Comparison of ENCODE assay signal across 14 cellular contexts in genomic region chr22:50713008-50713385, GRCh38. TPM values are rescaled to one million over a fixed set of nuclear protein-coding genes. Genes with fewer than 3 reads are reported as not detected.
"Had no signal": no experiment of that assay in that cellular context is flagged by ENCODE, and none has a peak within 500 bp of the region (broad histone marks: within the 10 kb centered on the region; RNA-seq: fewer than 3 reads in every experiment).

No MANE protein-coding gene starts in this region.

- H3K27me3 Mint-ChIP-seq: activated CD4-positive, alpha-beta memory T cell treated with anti-CD3 and anti-CD28 coated beads for 36 hours had no signal

- H3K4me3 ChIP-seq: ascending aorta, ovary, SJCRH30, skin epidermis had no signal

- H3K36me3 ChIP-seq: ascending aorta, ovary, SJCRH30 had no signal

- H3K9me3 Mint-ChIP-seq: activated CD4-positive, alpha-beta memory T cell treated with anti-CD3 and anti-CD28 coated beads for 36 hours; memory B cell; nephron progenitor cell; type B pancreatic cell had no signal

- ATAC-seq: activated T-cell treated with anti-CD3 and anti-CD28 coated beads, Interleukin-2, amount 50 U/mL, for 72 hours had no signal

- H3K4me1 Mint-ChIP-seq: memory B cell had no signal

- H3K27me3 ChIP-seq: ascending aorta, ovary had no signal

- H3K4me1 ChIP-seq: ascending aorta, SJCRH30 had no signal

- H3K4me3 Mint-ChIP-seq: activated CD4-positive, alpha-beta memory T cell treated with anti-CD3 and anti-CD28 coated beads for 36 hours; activated T-cell treated with anti-CD3 and anti-CD28 coated beads, Interleukin-2, amount 50 U/mL, for 72 hours; memory B cell; nephron progenitor cell; type B pancreatic cell had no signal

- H3K27ac ChIP-seq: ascending aorta, ovary, SJCRH30 had no signal

- H3K27ac Mint-ChIP-seq: activated CD4-positive, alpha-beta memory T cell treated with anti-CD3 and anti-CD28 coated beads for 36 hours; activated T-cell treated with anti-CD3 and anti-CD28 coated beads, Interleukin-2, amount 50 U/mL, for 72 hours; memory B cell; nephron progenitor cell; type B pancreatic cell had no signal

- DNase-seq: activated CD4-positive, alpha-beta memory T cell treated with anti-CD3 and anti-CD28 coated beads for 36 hours; activated CD8-positive, alpha-beta memory T cell treated with anti-CD3 and anti-CD28 coated beads, Interleukin-2, amount 50 U/mL, for 4 hours; activated gamma-delta T cell treated with Interleukin-2 at 50 U/mL for 16 hours; activated T-cell treated with anti-CD3 and anti-CD28 coated beads, Interleukin-2, amount 50 U/mL, for 72 hours; central memory CD4-positive, alpha-beta T cell; erythroblast; left colon; nephron progenitor cell; ovary; SJCRH30 had no signal

- H3K36me3 Mint-ChIP-seq: activated CD4-positive, alpha-beta memory T cell treated with anti-CD3 and anti-CD28 coated beads for 36 hours; memory B cell had no signal

- H3K9me3 ChIP-seq: ascending aorta, ovary, SJCRH30 had no signal

RNA-seq across cellular contexts. Expression of gene ACR, which starts 25.0 kb away (rescaled TPM):
- total RNA-seq: activated CD4-positive, alpha-beta memory T cell treated with anti-CD3 and anti-CD28 coated beads for 36 hours; activated T-cell treated with anti-CD3 and anti-CD28 coated beads, Interleukin-2, amount 50 U/mL, for 72 hours; ascending aorta; SJCRH30 had no signal
